In the genomic region with DNA sequence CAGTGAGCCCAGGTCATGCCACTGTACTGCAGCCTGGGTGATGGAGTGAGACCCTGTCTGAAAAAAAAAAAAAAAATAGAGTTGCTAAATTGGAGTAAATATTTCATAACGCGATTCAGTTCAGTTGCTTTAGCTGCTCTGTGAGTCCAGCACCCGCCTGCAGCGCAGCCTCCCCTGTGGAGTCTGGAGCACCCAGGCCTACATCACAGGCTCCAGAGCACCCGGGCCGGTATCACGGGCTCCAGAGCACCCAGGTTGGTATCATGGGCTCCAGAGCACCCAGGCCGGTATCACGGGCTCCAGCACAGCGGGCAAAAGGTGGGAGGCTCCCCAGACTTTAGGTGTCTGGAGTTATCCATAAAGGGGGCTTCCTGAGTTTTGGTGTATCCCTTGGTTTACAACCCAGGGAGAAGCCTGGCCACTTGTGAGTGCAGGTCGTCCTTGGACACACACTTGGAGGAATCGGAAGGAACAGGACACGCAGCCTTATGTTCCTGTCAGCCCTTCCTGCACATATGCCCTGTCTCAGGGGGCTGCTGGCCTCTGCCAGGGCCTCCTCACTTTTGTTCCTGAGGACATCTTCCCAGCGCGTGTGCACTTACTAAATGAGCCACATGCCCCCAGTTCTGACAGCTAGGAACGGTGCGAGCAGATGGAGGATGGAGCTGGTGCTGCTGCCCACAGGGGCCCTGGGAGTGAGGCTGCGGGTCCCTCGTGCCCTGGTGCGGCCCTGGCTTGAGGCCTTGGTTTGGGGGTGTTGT, we compare ENCODE assay signal across 20 cellular contexts. TPM values are rescaled to one million over a fixed set of nuclear protein-coding genes. Genes with fewer than 3 reads are reported as not detected.
A peak's percentile ranks its signal among the peaks of the same experiment; 100 is the strongest.
DNase-seq lines count a peak whose midpoint lies in the region; ATAC-seq and TF ChIP-seq lines count a peak whose summit lies in the region.
"Had no signal": no experiment of that assay in that cellular context is flagged by ENCODE, and none has a peak within 500 bp of the region (broad histone marks: within the 10 kb centered on the region; RNA-seq: fewer than 3 reads in every experiment).

No MANE protein-coding gene starts in this region.

- no peak overlapping the region for H3K4me3 Mint-ChIP-seq in activated naive CD4-positive, alpha-beta T cell treated with anti-CD3 and anti-CD28 coated beads, Interleukin-2, amount 10 ng/mL, durations not matched to agents 7 days and 5 days
- H3K4me3 Mint-ChIP-seq in T-helper 17 cell (peak overlapping the region; percentile 74), immature natural killer cell (peak overlapping the region in 4 of 5 donors; percentile 7 to 52 (median 24))

- CTCF ChIA-PET in activated naive CD4-positive, alpha-beta T cell treated with anti-CD3 and anti-CD28 coated beads, Interleukin-2, amount 10 ng/mL, durations not matched to agents 7 days and 5 days (lab: Charles Lee) = no interaction called here

- H3K27me3 Mint-ChIP-seq in activated naive CD4-positive, alpha-beta T cell treated with anti-CD3 and anti-CD28 coated beads, Interleukin-2, amount 10 ng/mL, durations not matched to agents 7 days and 5 days = no peaks in the 10 kb centered on the region
- no peaks in the 10 kb centered on the region for H3K27me3 Mint-ChIP-seq in T-helper 17 cell
- H3K27me3 Mint-ChIP-seq in immature natural killer cell (ENCODE audit: low read depth in 3 of 3) = peaks cover 0 to 46% (median 22%) of the 10 kb centered on the region in 3 donors

- peak overlapping the region; percentile 90 for H3K27ac ChIP-seq in subcutaneous abdominal adipose tissue (ENCODE audit: low read depth, low read length)
- no peak overlapping the region for H3K27ac ChIP-seq in colonic mucosa
- H3K27ac ChIP-seq: uterus had no signal

- no peak for DNase-seq in activated naive CD4-positive, alpha-beta T cell treated with anti-CD3 and anti-CD28 coated beads, Interleukin-2, amount 10 ng/mL, durations not matched to agents 7 days and 5 days
- DNase-seq in activated naive CD4-positive, alpha-beta T cell treated with Interleukin-2 at 50 U/mL for 16 hours = no peak
- DNase-seq in T-helper 17 cell (no peak), immature natural killer cell (no peak), NCI-H2081 (lab: John Stamatoyannopoulos, UW) (no peak), NCI-H1417 (lab: John Stamatoyannopoulos, UW) (no peak), colonic mucosa (no peak)
- DNase-seq: activated CD8-positive, alpha-beta memory T cell treated with anti-CD3 and anti-CD28 coated beads for 24 hours; amygdala; COR-L47; gastrocnemius medialis; KBM-7; NCI-H1930; NCI-H510A; RPMI8226; stimulated activated CD4-positive, alpha-beta T cell treated with anti-CD3 and anti-CD28 coated beads, Interleukin-4, amount 100 ng/mL, for 4 hours; substantia nigra; uterus had no signal

- TF ChIP-seq CTCF in colonic mucosa (IDR thresholded peaks at IDR 0.05) = no peak

- H3K4me1 ChIP-seq in subcutaneous abdominal adipose tissue (ENCODE audit: control insufficient read depth in 5 of 5, insufficient read depth in 5 of 5, low read length in 5 of 5) (peaks cover 12 to 93% (median 79%) of the 10 kb centered on the region in 5 donors), colonic mucosa (peaks cover 32% of the 10 kb centered on the region)

- H3K27me3 ChIP-seq in subcutaneous abdominal adipose tissue (ENCODE audit: control insufficient read depth in 5 of 5, insufficient read depth in 4 of 5, low read length in 5 of 5) (no peaks in the 10 kb centered on the region), colonic mucosa (no peaks in the 10 kb centered on the region)
- H3K27me3 ChIP-seq: gastrocnemius medialis, uterus had no signal

- H3K27ac Mint-ChIP-seq in activated naive CD4-positive, alpha-beta T cell treated with anti-CD3 and anti-CD28 coated beads, Interleukin-2, amount 10 ng/mL, durations not matched to agents 7 days and 5 days = peak overlapping the region; percentile 80
- H3K27ac Mint-ChIP-seq in T-helper 17 cell (no peak overlapping the region), immature natural killer cell (peak overlapping the region in 1 of 6 donors; percentile 88)

- H3K9me3 ChIP-seq in T-helper 17 cell (ENCODE audit: control insufficient read depth, low read length, poor library complexity, severe bottlenecking) (peaks cover 9% of the 10 kb centered on the region), subcutaneous abdominal adipose tissue (ENCODE audit: control insufficient read depth in 5 of 5, low read length in 5 of 5) (peaks cover 0 to 19% (median 0%) of the 10 kb centered on the region in 5 donors), colonic mucosa (no peaks in the 10 kb centered on the region)
- H3K9me3 ChIP-seq: gastrocnemius medialis, uterus had no signal

- H3K36me3 Mint-ChIP-seq in activated naive CD4-positive, alpha-beta T cell treated with anti-CD3 and anti-CD28 coated beads, Interleukin-2, amount 10 ng/mL, durations not matched to agents 7 days and 5 days = peaks cover 58% of the 10 kb centered on the region
- peaks cover 2% of the 10 kb centered on the region for H3K36me3 Mint-ChIP-seq in T-helper 17 cell (ENCODE audit: low read depth)
- H3K36me3 Mint-ChIP-seq in immature natural killer cell = peaks cover 0 to 3% (median 2%) of the 10 kb centered on the region in 3 donors

- H3K4me1 Mint-ChIP-seq in activated naive CD4-positive, alpha-beta T cell treated with anti-CD3 and anti-CD28 coated beads, Interleukin-2, amount 10 ng/mL, durations not matched to agents 7 days and 5 days = peaks cover 39% of the 10 kb centered on the region
- H3K4me1 Mint-ChIP-seq in T-helper 17 cell (peaks cover 20% of the 10 kb centered on the region), immature natural killer cell (peaks cover 26 to 30% of the 10 kb centered on the region in 2 donors)

- H3K9me3 Mint-ChIP-seq in activated naive CD4-positive, alpha-beta T cell treated with anti-CD3 and anti-CD28 coated beads, Interleukin-2, amount 10 ng/mL, durations not matched to agents 7 days and 5 days = peaks cover 19% of the 10 kb centered on the region
- H3K9me3 Mint-ChIP-seq in immature natural killer cell = peaks cover 0 to 5% (median 4%) of the 10 kb centered on the region in 6 donors

- intact Hi-C loops in colonic mucosa (cut with DNase I) = no loop called here

- H3K9ac ChIP-seq in subcutaneous abdominal adipose tissue (ENCODE audit: low read length in 5 of 5) = no peak overlapping the region
- no peak overlapping the region for H3K9ac ChIP-seq in colonic mucosa (ENCODE audit: low read depth in 2 of 2, low read length in 2 of 2)

- H3K36me3 ChIP-seq in subcutaneous abdominal adipose tissue (ENCODE audit: control insufficient read depth in 5 of 5, insufficient read depth in 5 of 5, low read length in 5 of 5) = peaks cover 0 to 19% (median 7%) of the 10 kb centered on the region in 5 donors
- no peaks in the 10 kb centered on the region for H3K36me3 ChIP-seq in colonic mucosa
- H3K36me3 ChIP-seq: gastrocnemius medialis, uterus had no signal

- no peak for ATAC-seq in T-helper 17 cell
- ATAC-seq: esophagus mucosa, gastrocnemius medialis had no signal

- no peak overlapping the region for H3K4me3 ChIP-seq in subcutaneous abdominal adipose tissue (ENCODE audit: low read depth in 1 of 5, low read length in 5 of 5)
- H3K4me3 ChIP-seq in colonic mucosa = no peak overlapping the region
- H3K4me3 ChIP-seq: gastrocnemius medialis, uterus had no signal

RNA-seq across cellular contexts. Expression of a gene that starts 25.1 kb away (rescaled TPM):
- total RNA-seq in T-helper 17 cell = 100 to 1,000 TPM; 183 to 215 TPM
- 1 to 10 TPM in 1 of 3 donors, under 1 TPM in 1, not detected in 1; 0.87 to 1.0 TPM for polyA plus RNA-seq in immature natural killer cell
- 10 to 100 TPM; 31.0 to 36.1 TPM for total RNA-seq in colonic mucosa

RNA-seq across cellular contexts. Expression of a gene that starts 58.6 kb away (rescaled TPM):
- total RNA-seq in T-helper 17 cell (10 to 100 TPM; 44.6 to 48.6 TPM), colonic mucosa (10 to 100 TPM; 29.9 to 53.7 TPM)
- 10 to 100 TPM; 56.7 to 99.6 (median 79.2) TPM for polyA plus RNA-seq in immature natural killer cell

Comparison
In these comparisons a context has a peak if more than half of its experiments do, and no peak if none do; other contexts are left out.
1. RNA of a gene that starts 25.1 kb away (total RNA-seq): 183 to 215 TPM in T-helper 17 cell; 31.0 to 36.1 TPM in colonic mucosa; every median in the first group is over 4 times any median in the second.